27 cellular contexts compared by ENCODE assay signal in the genomic region with DNA sequence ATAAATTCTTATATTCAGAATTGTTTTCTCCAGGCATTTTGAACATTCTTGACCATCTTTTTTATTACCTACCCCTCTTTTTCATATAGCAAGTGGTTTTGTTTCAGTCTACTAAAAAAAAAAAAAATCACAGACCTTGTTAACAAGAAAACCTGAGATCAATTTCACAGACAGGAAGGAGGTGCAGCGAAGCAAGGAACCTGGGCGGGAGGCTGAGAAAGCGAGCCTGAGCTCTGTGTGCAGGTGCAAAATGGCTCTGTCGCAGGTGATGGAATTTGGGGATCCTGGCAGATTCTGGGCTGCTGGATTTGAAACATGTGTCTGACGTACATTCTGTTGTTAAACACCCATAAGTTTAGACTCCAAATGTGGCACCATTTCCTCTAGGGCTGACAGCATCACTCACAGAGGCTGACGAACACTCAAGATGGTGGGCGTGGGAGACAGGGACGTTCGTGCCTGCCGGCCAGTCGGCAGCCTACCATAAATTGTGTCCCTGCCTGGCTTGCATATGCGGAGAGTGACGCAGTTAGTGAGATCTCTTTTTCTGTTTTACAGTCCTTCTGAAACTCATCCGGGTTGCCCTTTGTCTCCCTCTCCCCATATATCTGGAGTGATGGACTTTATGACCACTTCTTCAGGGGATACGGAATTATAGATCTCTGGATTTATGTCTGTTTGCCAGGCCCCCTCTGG. TPM values are rescaled to one million over a fixed set of nuclear protein-coding genes. Genes with fewer than 3 reads are reported as not detected.
DNase-seq lines count a peak whose midpoint lies in the region; ATAC-seq and TF ChIP-seq lines count a peak whose summit lies in the region.
"Had no signal": no experiment of that assay in that cellular context is flagged by ENCODE, and none has a peak within 500 bp of the region (broad histone marks: within the 10 kb centered on the region; RNA-seq: fewer than 3 reads in every experiment).

No MANE protein-coding gene starts in this region.

- H3K9me2 ChIP-seq in OCI-LY7 (ENCODE audit: insufficient read depth, low read length) (no peaks in the 10 kb centered on the region), PC-9 (ENCODE audit: insufficient read depth) (no peaks in the 10 kb centered on the region)

- DNase-seq in GM12865 (ENCODE audit: low read depth) (peak; percentile 32), OCI-LY7 (ENCODE audit: low spot score) (peak; percentile 75), nephron progenitor cell (peak; percentile 57), PC-9 (no peak), activated gamma-delta T cell (lab: John Stamatoyannopoulos, UW) (no peak), NCI-H1092 treated with DMSO at 0.1 percent for 48 hours (lab: John Stamatoyannopoulos, UW) (no peak), NOMO-1 treated with DMSO at 0.1 percent for 48 hours (lab: John Stamatoyannopoulos, UW; ENCODE audit: unreplicated experiment) (no peak)
- DNase-seq: activated CD4-positive, alpha-beta memory T cell treated with anti-CD3 and anti-CD28 coated beads for 36 hours; activated CD4-positive, CD25-positive, alpha-beta regulatory T cell; activated effector memory CD4-positive, alpha-beta T cell treated with anti-CD3 and anti-CD28 coated beads, Interleukin-2, amount 50 U/mL, for 16 hours; adrenal gland; CD4-positive, alpha-beta T cell; DMS 273 treated with DMSO at 0.1 percent for 48 hours; effector memory CD8-positive, alpha-beta T cell; IMR-90; lower lobe of right lung; NCI-H1436 treated with DMSO at 0.1 percent for 48 hours; NCI-H2171 treated with DMSO at 0.1 percent for 48 hours; NCI-H524 treated with DMSO at 0.1 percent for 48 hours; nucleus accumbens; stimulated activated naive B cell treated with anti-CD40 and anti-IgM and Interleukin-4, amounts not matched to agents 10 μg/mL and 1 μg/mL and 100 μg/mL, for 72 hours; T-helper 9 cell had no signal

- H3K27ac ChIP-seq in OCI-LY7 (ENCODE audit: low read depth, low read length, poor library complexity, severe bottlenecking), result peak overlapping the region; percentile 43
- H3K27ac ChIP-seq in PC-9, result no peak overlapping the region
- H3K27ac ChIP-seq: adrenal gland, gastroesophageal sphincter, lower lobe of right lung had no signal

- peak overlapping the region; percentile 56 for H3K4me2 ChIP-seq in OCI-LY7 (ENCODE audit: low read length)
- no peak overlapping the region for H3K4me2 ChIP-seq in PC-9
- H3K4me2 ChIP-seq: smooth muscle cell had no signal

- H3K79me2 ChIP-seq in OCI-LY7 (ENCODE audit: insufficient read depth, low read depth, low read length), result no peaks in the 10 kb centered on the region
- no peaks in the 10 kb centered on the region for H3K79me2 ChIP-seq in PC-9 (ENCODE audit: low read depth)

- H3K4me3 ChIP-seq in GM12865 (ENCODE audit: low read depth, low read length) (no peak overlapping the region), OCI-LY7 (ENCODE audit: low read depth, low read length, poor library complexity, severe bottlenecking) (no peak overlapping the region), PC-9 (no peak overlapping the region)
- H3K4me3 ChIP-seq: adrenal gland, gastroesophageal sphincter, lower lobe of right lung, smooth muscle cell had no signal

- peaks cover 45% of the 10 kb centered on the region for H3K4me1 Mint-ChIP-seq in nephron progenitor cell

- peaks cover 15% of the 10 kb centered on the region for H3K36me3 Mint-ChIP-seq in nephron progenitor cell (ENCODE audit: low read depth)
- H3K36me3 Mint-ChIP-seq: activated CD4-positive, alpha-beta memory T cell treated with anti-CD3 and anti-CD28 coated beads for 36 hours had no signal

- intact Hi-C loops in OCI-LY7 (cut with micrococcal nuclease; ENCODE audit: unreplicated experiment), result no loop called here
- intact Hi-C loops in PC-9 (cut with micrococcal nuclease; ENCODE audit: unreplicated experiment), result loop anchor here (10.0 kb wide), 1 partner anchor 948 kb away; the partner anchor contains the start of gene LRATD1

- no peaks in the 10 kb centered on the region for H3K27me3 ChIP-seq in PC-9 (ENCODE audit: insufficient read depth, low read depth)
- H3K27me3 ChIP-seq: adrenal gland, gastroesophageal sphincter had no signal

- peaks cover 42% of the 10 kb centered on the region for H3K9me3 Mint-ChIP-seq in nephron progenitor cell
- H3K9me3 Mint-ChIP-seq: activated CD4-positive, alpha-beta memory T cell treated with anti-CD3 and anti-CD28 coated beads for 36 hours; CD4-positive, alpha-beta T cell; effector memory CD8-positive, alpha-beta T cell; stimulated activated naive B cell treated with anti-CD40 and anti-IgM and Interleukin-4, amounts not matched to agents 10 μg/mL and 1 μg/mL and 100 μg/mL, for 72 hours had no signal

- peak; percentile 58 for ATAC-seq in HG02852 (IDR thresholded peaks at IDR 0.05; ENCODE audit: unreplicated experiment)
- ATAC-seq: effector memory CD8-positive, alpha-beta T cell; esophagus mucosa; gastroesophageal sphincter; HCT116; lower lobe of right lung had no signal

- H3F3A ChIP-seq in PC-9 (ENCODE audit: insufficient read depth, low read depth), result no peaks in the 10 kb centered on the region

- POLR2A ChIA-PET in OCI-LY7 (lab: Charles Lee) (interaction anchor here (0.7 to 1.2 kb wide), 3 partner anchors 8 to 534 kb away, joined by 3 to 4 read pairs (median 4); partner anchors contain the start of gene DDX1), PC-9 (lab: Charles Lee; ENCODE audit: unreplicated experiment) (no interaction called here)

- no peak for TF ChIP-seq CTCF in GM12865 (IDR thresholded peaks at IDR 0.05; ENCODE audit: insufficient read depth, low read depth, low read length, missing control alignments)
- TF ChIP-seq CTCF in OCI-LY7 (conservative IDR thresholded peaks at IDR 0.05; ENCODE audit: low read length), result no peak
- TF ChIP-seq CTCF in nephron progenitor cell (IDR thresholded peaks at IDR 0.05), result no peak
- TF ChIP-seq CTCF in PC-9 (conservative IDR thresholded peaks at IDR 0.05), result no peak

- BruUV-seq in OCI-LY7 (replicated peaks; lab: Mats Ljungman, UMichigan), result no TSS peak
- BruUV-seq in PC-9 (replicated peaks; lab: Mats Ljungman, UMichigan), result no TSS peak

- CTCF ChIA-PET in OCI-LY7 (lab: Charles Lee; ENCODE audit: unreplicated experiment), result no interaction called here
- CTCF ChIA-PET in PC-9 (lab: Charles Lee), result no interaction called here

- H3K27ac Mint-ChIP-seq in nephron progenitor cell, result peak overlapping the region; percentile 98
- H3K27ac Mint-ChIP-seq: activated CD4-positive, alpha-beta memory T cell treated with anti-CD3 and anti-CD28 coated beads for 36 hours; CD4-positive, alpha-beta T cell; effector memory CD8-positive, alpha-beta T cell; stimulated activated naive B cell treated with anti-CD40 and anti-IgM and Interleukin-4, amounts not matched to agents 10 μg/mL and 1 μg/mL and 100 μg/mL, for 72 hours had no signal

- H3K4me1 ChIP-seq in OCI-LY7 (ENCODE audit: insufficient read depth, low read length, poor library complexity, severe bottlenecking) (peaks cover 14% of the 10 kb centered on the region), PC-9 (replicated peaks; ENCODE audit: insufficient read depth) (no peaks in the 10 kb centered on the region)
- H3K4me1 ChIP-seq: adrenal gland, gastroesophageal sphincter, lower lobe of right lung had no signal

- H3K27me3 Mint-ChIP-seq in nephron progenitor cell (ENCODE audit: low read depth, poor library complexity), result no peaks in the 10 kb centered on the region
- H3K27me3 Mint-ChIP-seq: CD4-positive, alpha-beta T cell had no signal

- H2AFZ ChIP-seq in OCI-LY7 (ENCODE audit: low read length), result peak overlapping the region; percentile 53
- no peak overlapping the region for H2AFZ ChIP-seq in PC-9

- H3K9me3 ChIP-seq in OCI-LY7 (ENCODE audit: low read length) (no peaks in the 10 kb centered on the region), PC-9 (ENCODE audit: insufficient read depth, low read depth) (no peaks in the 10 kb centered on the region)
- H3K9me3 ChIP-seq: adrenal gland, gastroesophageal sphincter, lower lobe of right lung had no signal

- H4K20me1 ChIP-seq in OCI-LY7 (ENCODE audit: insufficient read depth, low read length) (no peaks in the 10 kb centered on the region), PC-9 (ENCODE audit: insufficient read depth) (no peaks in the 10 kb centered on the region)

- peak overlapping the region; percentile 39 for H3K4me3 Mint-ChIP-seq in nephron progenitor cell
- H3K4me3 Mint-ChIP-seq: activated CD4-positive, alpha-beta memory T cell treated with anti-CD3 and anti-CD28 coated beads for 36 hours; CD4-positive, alpha-beta T cell; effector memory CD8-positive, alpha-beta T cell had no signal

- no peaks in the 10 kb centered on the region for H3K36me3 ChIP-seq in OCI-LY7 (ENCODE audit: insufficient read depth, low read length)
- H3K36me3 ChIP-seq in PC-9 (ENCODE audit: low read depth), result no peaks in the 10 kb centered on the region
- H3K36me3 ChIP-seq: adrenal gland, gastroesophageal sphincter, lower lobe of right lung had no signal

RNA-seq across cellular contexts. Expression of gene DDX1, which starts 8.9 kb away (rescaled TPM):
- total RNA-seq in OCI-LY7 (2014; rRNA removed; shearing (Covaris generic)), result 40.5 and 42.7 TPM in 2 replicates
- total RNA-seq in OCI-LY7 (2022), result 85.9 and 91.8 TPM in 2 replicates
- 54.2 and 70.7 TPM in 2 replicates for total RNA-seq in PC-9 (2021)

RNA-seq across cellular contexts. Expression of gene NBAS, which starts 21.7 kb away (rescaled TPM):
- 23.2 and 28.8 TPM in 2 replicates for total RNA-seq in OCI-LY7 (2014; rRNA removed; shearing (Covaris generic))
- 23.5 and 24.4 TPM in 2 replicates for total RNA-seq in OCI-LY7 (2022)
- 28.8 and 28.9 TPM in 2 replicates for total RNA-seq in PC-9 (2021)

Comparison
In these comparisons a context has a peak if more than half of its experiments do, and no peak if none do; other contexts are left out.
1. DNase-seq: peak in GM12865 (single experiment), OCI-LY7 (single experiment) and nephron progenitor cell (single experiment); none in PC-9 (0 of 2), activated gamma-delta T cell (single experiment), NCI-H1092 treated with DMSO at 0.1 percent for 48 hours (single experiment) and NOMO-1 treated with DMSO at 0.1 percent for 48 hours (single experiment).